In genomic region chr19:34409189-34410164, GRCh38 we compare ENCODE assay signal across 19 cellular contexts. TPM values are rescaled to one million over a fixed set of nuclear protein-coding genes. Genes with fewer than 3 reads are reported as not detected.
DNase-seq lines count a peak whose midpoint lies in the region; ATAC-seq, FAIRE-seq and TF ChIP-seq lines count a peak whose summit lies in the region.
"Had no signal": no experiment of that assay in that cellular context is flagged by ENCODE, and none has a peak within 500 bp of the region (broad histone marks: within the 10 kb centered on the region; RNA-seq: fewer than 3 reads in every experiment).

No MANE protein-coding gene starts in this region.

- CTCF ChIA-PET in K562 (lab: Yijun Ruan, JAX; ENCODE audit: low intra/inter-chr PET ratio), result no interaction called here
- CTCF ChIA-PET in Caco-2 (lab: Charles Lee), result no interaction called here

- H3K4me1 ChIP-seq in K562 (replicated peaks in 1 of 2; ENCODE audit: control insufficient read depth in 2 of 2, insufficient read depth in 2 of 2, low read length in 2 of 2) (peaks cover 2 to 13% of the 10 kb centered on the region in 2 experiments; a peak in 3 of 5 replicates), gastroesophageal sphincter (peaks cover 0 to 9% (median 0%) of the 10 kb centered on the region in 3 donors), Caco-2 (no peaks in the 10 kb centered on the region)
- H3K4me1 ChIP-seq: uterus had no signal

- TF ChIP-seq CTCF in K562 (IDR thresholded peaks at IDR 0.05 in 2 of 3, conservative IDR thresholded peaks at IDR 0.05 in 1 of 3; ENCODE audit: insufficient read depth in 2 of 3, low read depth in 1 of 3, low read length in 3 of 3) (no peak), gastroesophageal sphincter (IDR thresholded peaks at IDR 0.05) (no peak), Caco-2 (IDR thresholded peaks at IDR 0.05; ENCODE audit: insufficient read depth in 1 of 2, low read depth in 1 of 2, low read length in 1 of 2, severe bottlenecking in 1 of 2, unreplicated experiment in 1 of 2) (no peak)

- H3K27me3 ChIP-seq in K562 (ENCODE audit: control insufficient read depth in 2 of 2, insufficient read depth in 2 of 2, low read length in 2 of 2) (no peaks in the 10 kb centered on the region), gastroesophageal sphincter (no peaks in the 10 kb centered on the region), Caco-2 (replicated peaks; ENCODE audit: control insufficient read depth, insufficient read depth, low read length) (no peaks in the 10 kb centered on the region)
- H3K27me3 ChIP-seq: uterus had no signal

- peaks cover 53% of the 10 kb centered on the region for H3K79me2 ChIP-seq in K562 (ENCODE audit: control insufficient read depth, insufficient read depth, low read length)

- H2AFZ ChIP-seq in K562 (ENCODE audit: low read depth, low read length), result no peak overlapping the region

- TF ChIP-seq EP300 in K562 (IDR thresholded peaks at IDR 0.05; ENCODE audit: low read length) (no peak), gastroesophageal sphincter (IDR thresholded peaks at IDR 0.05) (no peak)

- H3K36me3 ChIP-seq in K562 (ENCODE audit: control insufficient read depth, insufficient read depth, low read length) (peaks cover 66% of the 10 kb centered on the region), gastroesophageal sphincter (peaks cover 0 to 51% of the 10 kb centered on the region in 2 donors), Caco-2 (ENCODE audit: control insufficient read depth, insufficient read depth, low read length) (peaks cover 4% of the 10 kb centered on the region; the same call in 1 of the 2 replicates)
- H3K36me3 ChIP-seq: uterus had no signal

- no peaks in the 10 kb centered on the region for H3K9me3 Mint-ChIP-seq in Caco-2 (ENCODE audit: unreplicated experiment)
- H3K9me3 Mint-ChIP-seq: CD8-positive, alpha-beta memory T cell; nephron progenitor cell; stimulated activated naive CD8-positive, alpha-beta T cell treated with anti-CD3 and anti-CD28 coated beads, Interleukin-15, Interleukin-2, amounts not matched to agents 100 ng/mL and 50 ng/mL, for 24 hours had no signal

- no peaks in the 10 kb centered on the region for H3K9me1 ChIP-seq in K562 (ENCODE audit: control insufficient read depth, insufficient read depth, low read length)

- no peak overlapping the region for H3K4me2 ChIP-seq in K562 (ENCODE audit: insufficient read depth, low read length)

- no peak for TF ChIP-seq RAD21 in K562 (CRISPR knock-in tag; conservative IDR thresholded peaks at IDR 0.05 in 1 of 2, IDR thresholded peaks at IDR 0.05 in 1 of 2)

- H3K27ac Mint-ChIP-seq in Caco-2 (ENCODE audit: unreplicated experiment), result no peak overlapping the region
- H3K27ac Mint-ChIP-seq: nephron progenitor cell; stimulated activated naive CD8-positive, alpha-beta T cell treated with anti-CD3 and anti-CD28 coated beads, Interleukin-15, Interleukin-2, amounts not matched to agents 100 ng/mL and 50 ng/mL, for 24 hours had no signal

- POLR2A ChIA-PET in K562 (lab: Yijun Ruan, JAX), result no interaction called here
- POLR2A ChIA-PET in Caco-2 (lab: Charles Lee), result no interaction called here

- no peak overlapping the region for H3K4me3 ChIP-seq in K562
- H3K4me3 ChIP-seq in gastroesophageal sphincter, result no peak overlapping the region
- H3K4me3 ChIP-seq in Caco-2 (ENCODE audit: low read depth, low read length), result no peak overlapping the region
- H3K4me3 ChIP-seq: uterus had no signal

- WGBS in K562 (ENCODE audit: insufficient coverage, low coverage, missing lambda C conversion rate), result over 99% methylated on average over 10 of the region's 10 CpGs
- WGBS in gastroesophageal sphincter (ENCODE audit: low coverage in 1 of 2), 2 donors, result 86 to 87% methylated on average over 5 to 6 of the region's 10 CpGs

- H3K27me3 Mint-ChIP-seq in Caco-2 (ENCODE audit: insufficient read depth, unreplicated experiment), result no peaks in the 10 kb centered on the region
- H3K27me3 Mint-ChIP-seq: CD8-positive, alpha-beta memory T cell; stimulated activated naive CD8-positive, alpha-beta T cell treated with anti-CD3 and anti-CD28 coated beads, Interleukin-15, Interleukin-2, amounts not matched to agents 100 ng/mL and 50 ng/mL, for 24 hours had no signal

- DNase-seq in cardiac septum (ENCODE audit: low spot score) (peak; percentile 14), left ventricle myocardium superior (no peak), K562 (ENCODE audit: extremely low read depth in 1 of 4, low spot score in 3 of 4) (no peak), NCI-H1930 (lab: John Stamatoyannopoulos, UW) (no peak), Caco-2 (no peak)
- DNase-seq in activated CD8-positive, alpha-beta memory T cell treated with anti-CD3 and anti-CD28 coated beads for 24 hours, result no peak
- DNase-seq: anterior cingulate cortex; CD8-positive, alpha-beta memory T cell; hypothalamus; kidney; NCI-H1694; NCI-H226; nephron progenitor cell; NK-92 treated with Interleukin-12 subunit alpha and Interleukin-12 subunit beta, amount 100 ng/mL, for 24 hours; uterus had no signal

- H3K9me3 ChIP-seq in K562 (replicated peaks; ENCODE audit: control insufficient read depth, insufficient read depth, low read depth, low read length), result no peaks in the 10 kb centered on the region
- no peaks in the 10 kb centered on the region for H3K9me3 ChIP-seq in gastroesophageal sphincter
- H3K9me3 ChIP-seq in Caco-2, result no peaks in the 10 kb centered on the region
- H3K9me3 ChIP-seq: uterus had no signal

- H3K27ac ChIP-seq in K562 (ENCODE audit: extremely low read depth, low read depth, low read length) (0 out of 3 replicates have a peak overlapping the region, but pooled peaks have one; percentile 19), gastroesophageal sphincter (no peak overlapping the region)
- H3K27ac ChIP-seq: uterus had no signal

- intact Hi-C loops in cardiac septum (cut with DNase I) (no loop called here), left ventricle myocardium superior (cut with micrococcal nuclease) (no loop called here), K562 (cut with micrococcal nuclease) (no loop called here), Caco-2 (cut with micrococcal nuclease; ENCODE audit: unreplicated experiment) (no loop called here)

- no peak overlapping the region for H3K9ac ChIP-seq in K562 (ENCODE audit: insufficient read depth in 1 of 2, low read depth in 2 of 2, low read length in 2 of 2)

- peaks cover 71% of the 10 kb centered on the region for H3K36me3 Mint-ChIP-seq in Caco-2 (ENCODE audit: insufficient read depth, unreplicated experiment)

- TF ChIP-seq POLR2A in K562 (conservative IDR thresholded peaks at IDR 0.05), result no peak
- no peak for TF ChIP-seq POLR2A in gastroesophageal sphincter (IDR thresholded peaks at IDR 0.05)

- no peak for FAIRE-seq in K562 (lab: Jason Lieb, UNC)
- FAIRE-seq: kidney had no signal

- H3K4me3 Mint-ChIP-seq in Caco-2 (ENCODE audit: unreplicated experiment), result no peak overlapping the region
- H3K4me3 Mint-ChIP-seq: nephron progenitor cell; stimulated activated naive CD8-positive, alpha-beta T cell treated with anti-CD3 and anti-CD28 coated beads, Interleukin-15, Interleukin-2, amounts not matched to agents 100 ng/mL and 50 ng/mL, for 24 hours had no signal

- no peaks in the 10 kb centered on the region for H3K4me1 Mint-ChIP-seq in Caco-2 (ENCODE audit: low read depth, unreplicated experiment)

- H4K20me1 ChIP-seq in K562 (replicated peaks; ENCODE audit: control insufficient read depth, insufficient read depth, low read length), result no peaks in the 10 kb centered on the region

- BruUV-seq in K562 (replicated peaks; lab: Mats Ljungman, UMichigan) (no TSS peak), Caco-2 (replicated peaks; lab: Mats Ljungman, UMichigan) (no TSS peak)

- in situ Hi-C loops in K562 (cut with MboI), result no loop called here

- ATAC-seq in left ventricle myocardium superior, result no peak
- peak; percentile 67 for ATAC-seq in HG03432 (IDR thresholded peaks at IDR 0.05; ENCODE audit: unreplicated experiment)
- no peak for ATAC-seq in K562
- ATAC-seq in gastroesophageal sphincter, result no peak
- ATAC-seq: Right ventricle myocardium inferior had no signal

RNA-seq across cellular contexts. Expression of gene PDCD2L, which starts 5.3 kb away (rescaled TPM):
- total RNA-seq in cardiac septum, result 8.5 TPM
- total RNA-seq in left ventricle myocardium superior, result 8.9 TPM
- total RNA-seq in K562 (2011; cell fraction: chromatin; rRNA removed; ENCODE audit: low replicate concordance), result 45.0 and 54.7 TPM in 2 replicates
- 50.1 and 53.4 TPM in 2 replicates for total RNA-seq in K562 (2011; cell fraction: nucleolus; rRNA removed)
- total RNA-seq in K562 (2011; cell fraction: nucleoplasm; rRNA removed), result 40.0 and 41.6 TPM in 2 replicates
- 56.5 and 83.0 TPM in 2 replicates for total RNA-seq in K562 (2014; rRNA removed)
- 61.9 and 68.5 TPM in 2 replicates for total RNA-seq in K562 (2014; rRNA removed; fragmentation: Illumina TruSeq; extraction: Trizol)
- total RNA-seq in K562 (2015; rRNA removed; fragmentation: Illumina TruSeq; extraction: Trizol), result 47.7 and 51.1 TPM in 2 replicates
- total RNA-seq in K562 (2021), result 48.6 and 56.3 TPM in 2 replicates
- polyA plus RNA-seq in K562 (2011; rRNA removed), result 62.8 and 65.9 TPM in 2 replicates
- polyA plus RNA-seq in K562 (2011; cell fraction: cytosol; rRNA removed), result 69.2 and 96.2 TPM in 2 replicates
- 32.6 and 34.5 TPM in 2 replicates for polyA plus RNA-seq in K562 (2011; cell fraction: nucleus; rRNA removed)
- polyA plus RNA-seq in K562 (2012), result 26.8 and 37.9 TPM in 2 replicates
- polyA plus RNA-seq in K562 (2014; fragmentation: Illumina TruSeq; extraction: Trizol), result 43.7 and 46.2 TPM in 2 replicates
- polyA plus RNA-seq in K562 (2014; fragmentation: Nextera tagmentation; extraction: Ambion mirVana), result 10 to 100 TPM; 12.1 to 14.6 TPM
- 60.5 and 67.3 TPM in 2 replicates for polyA plus RNA-seq in K562 (2014; rRNA removed)
- polyA minus RNA-seq in K562 (2011; rRNA and poly(A)+ RNA removed), result 62.3 and 71.3 TPM in 2 replicates
- polyA minus RNA-seq in K562 (2011; cell fraction: cytosol; rRNA and poly(A)+ RNA removed), result 16.2 and 17.5 TPM in 2 replicates
- 12.8 and 20.4 TPM in 2 replicates for polyA minus RNA-seq in K562 (2011; cell fraction: nucleus; rRNA and poly(A)+ RNA removed)
- 10 to 100 TPM in 3 of 4 donors, 1 to 10 TPM in 1; 8.2 to 19.8 (median 14.6) TPM for total RNA-seq in gastroesophageal sphincter
- total RNA-seq in Caco-2 (2022), result 33.2 and 40.2 TPM in 2 replicates

RNA-seq across cellular contexts. Expression of gene UBA2, which starts 18.7 kb away (rescaled TPM):
- 49.3 TPM for total RNA-seq in cardiac septum
- total RNA-seq in left ventricle myocardium superior, result 51.1 TPM
- 209 and 222 TPM in 2 replicates for total RNA-seq in K562 (2011; cell fraction: chromatin; rRNA removed; ENCODE audit: low replicate concordance)
- 59.7 and 66.9 TPM in 2 replicates for total RNA-seq in K562 (2011; cell fraction: nucleolus; rRNA removed)
- total RNA-seq in K562 (2011; cell fraction: nucleoplasm; rRNA removed), result 107 and 129 TPM in 2 replicates
- 249 and 271 TPM in 2 replicates for total RNA-seq in K562 (2014; rRNA removed)
- 297 and 375 TPM in 2 replicates for total RNA-seq in K562 (2014; rRNA removed; fragmentation: Illumina TruSeq; extraction: Trizol)
- 264 and 274 TPM in 2 replicates for total RNA-seq in K562 (2015; rRNA removed; fragmentation: Illumina TruSeq; extraction: Trizol)
- total RNA-seq in K562 (2021), result 196 and 199 TPM in 2 replicates
- 345 and 444 TPM in 2 replicates for polyA plus RNA-seq in K562 (2011; rRNA removed)
- polyA plus RNA-seq in K562 (2011; cell fraction: cytosol; rRNA removed), result 156 and 219 TPM in 2 replicates
- 102 and 133 TPM in 2 replicates for polyA plus RNA-seq in K562 (2011; cell fraction: nucleus; rRNA removed)
- 188 and 336 TPM in 2 replicates for polyA plus RNA-seq in K562 (2012)
- polyA plus RNA-seq in K562 (2014; fragmentation: Illumina TruSeq; extraction: Trizol), result 230 and 254 TPM in 2 replicates
- polyA plus RNA-seq in K562 (2014; fragmentation: Nextera tagmentation; extraction: Ambion mirVana), result 10 to 100 TPM; 80.0 to 89.7 TPM
- 266 and 283 TPM in 2 replicates for polyA plus RNA-seq in K562 (2014; rRNA removed)
- 560 and 566 TPM in 2 replicates for polyA minus RNA-seq in K562 (2011; rRNA and poly(A)+ RNA removed)
- 238 and 297 TPM in 2 replicates for polyA minus RNA-seq in K562 (2011; cell fraction: cytosol; rRNA and poly(A)+ RNA removed)
- 43.4 and 84.3 TPM in 2 replicates for polyA minus RNA-seq in K562 (2011; cell fraction: nucleus; rRNA and poly(A)+ RNA removed)
- 100 to 1,000 TPM in 1 of 4 donors, 10 to 100 TPM in 3; 71.3 to 131 (median 84.7) TPM for total RNA-seq in gastroesophageal sphincter
- 180 and 201 TPM in 2 replicates for total RNA-seq in Caco-2 (2022)

RNA-seq across cellular contexts. Expression of gene GPI, which starts 44.5 kb away (rescaled TPM):
- total RNA-seq in cardiac septum (512 TPM), left ventricle myocardium superior (553 TPM), K562 (2014; rRNA removed) (140 and 173 TPM in 2 replicates), K562 (2014; rRNA removed; fragmentation: Illumina TruSeq; extraction: Trizol) (95.8 and 118 TPM in 2 replicates), K562 (2015; rRNA removed; fragmentation: Illumina TruSeq; extraction: Trizol) (122 and 132 TPM in 2 replicates), K562 (2021) (349 and 358 TPM in 2 replicates), gastroesophageal sphincter (100 to 1,000 TPM in 3 of 4 donors, 10 to 100 TPM in 1; 86.6 to 324 (median 222) TPM), Caco-2 (2022) (329 and 381 TPM in 2 replicates)
- total RNA-seq in K562 (2011; cell fraction: chromatin; rRNA removed; ENCODE audit: low replicate concordance), result 590 and 952 TPM in 2 replicates
- 406 and 452 TPM in 2 replicates for total RNA-seq in K562 (2011; cell fraction: nucleolus; rRNA removed)
- 536 and 580 TPM in 2 replicates for total RNA-seq in K562 (2011; cell fraction: nucleoplasm; rRNA removed)
- polyA plus RNA-seq in K562 (2011; rRNA removed) (94.1 and 259 TPM in 2 replicates), K562 (2014; fragmentation: Illumina TruSeq; extraction: Trizol) (306 and 322 TPM in 2 replicates), K562 (2014; fragmentation: Nextera tagmentation; extraction: Ambion mirVana) (100 to 1,000 TPM in 1 of 2 experiments, 10 to 100 TPM in 1; 88.3 to 168 TPM), K562 (2014; rRNA removed) (114 and 116 TPM in 2 replicates)
- polyA plus RNA-seq in K562 (2011; cell fraction: cytosol; rRNA removed), result 182 and 184 TPM in 2 replicates
- 344 and 354 TPM in 2 replicates for polyA plus RNA-seq in K562 (2011; cell fraction: nucleus; rRNA removed)
- 353 and 375 TPM in 2 replicates for polyA plus RNA-seq in K562 (2012)
- polyA minus RNA-seq in K562 (2011; rRNA and poly(A)+ RNA removed), result 222 and 306 TPM in 2 replicates
- polyA minus RNA-seq in K562 (2011; cell fraction: cytosol; rRNA and poly(A)+ RNA removed), result 368 and 561 TPM in 2 replicates
- polyA minus RNA-seq in K562 (2011; cell fraction: nucleus; rRNA and poly(A)+ RNA removed), result 118 and 188 TPM in 2 replicates
